ENCODE assay signal across 12 cellular contexts in the genomic region with DNA sequence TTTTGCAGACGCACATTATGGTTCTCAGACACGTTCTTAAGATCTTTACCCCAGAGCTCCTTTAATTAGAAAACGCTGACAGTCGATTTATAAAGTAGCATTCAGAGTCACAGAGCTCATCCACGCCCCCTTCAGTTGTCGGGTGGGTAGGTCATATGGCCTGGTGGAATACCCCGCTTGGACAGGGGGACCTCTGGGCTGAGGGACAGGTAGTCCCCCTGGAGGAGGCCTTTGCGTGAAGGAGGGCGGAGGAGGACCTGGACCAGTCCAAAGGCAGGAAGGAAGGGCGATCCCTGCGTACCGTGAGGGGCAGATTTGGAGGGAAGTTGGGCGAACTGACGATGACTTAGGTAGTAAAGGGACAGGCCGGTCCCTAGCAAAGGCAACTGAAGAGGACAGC. TPM values are rescaled to one million over a fixed set of nuclear protein-coding genes. Genes with fewer than 3 reads are reported as not detected.
DNase-seq lines count a peak whose midpoint lies in the region; TF ChIP-seq lines count a peak whose summit lies in the region.
"Had no signal": no experiment of that assay in that cellular context is flagged by ENCODE, and none has a peak within 500 bp of the region (broad histone marks: within the 10 kb centered on the region; RNA-seq: fewer than 3 reads in every experiment).

No MANE protein-coding gene starts in this region.

- intact Hi-C loops in PC-9 (cut with micrococcal nuclease; ENCODE audit: unreplicated experiment) = loop anchor here (1.0 to 5.0 kb wide), 4 partner anchors 35 to 165 kb away; partner anchors contain the start of genes OPA3, QPCTL and SNRPD2
- intact Hi-C loops in activated T-helper 1 cell treated with anti-CD3 and anti-CD28 coated beads, Interleukin-12 subunit alpha, Interleukin-12 subunit beta, Interleukin-2, Interleukin-4 antibody, amounts not matched to agents 30 ng/mL and 10 ng/mL and 1 ng/mL, durations not matched to agents 14 hours and 24 hours and 36 hours (cut with micrococcal nuclease) = no loop called here
- intact Hi-C loops in thyroid gland (cut with DNase I) = loop anchor here (10.0 kb wide), 1 partner anchor 157 kb away; no protein-coding TSS in a partner anchor

- H4K20me1 ChIP-seq in PC-9 (ENCODE audit: insufficient read depth) = no peaks in the 10 kb centered on the region

- H3F3A ChIP-seq in PC-9 (ENCODE audit: insufficient read depth, low read depth) = peaks cover 61% of the 10 kb centered on the region

- CTCF ChIA-PET in AG04450 (lab: Charles Lee) (interaction anchor here (1.0 kb wide), 1 partner anchor 31 kb away, joined by 6 read pairs; no protein-coding TSS in a partner anchor), PC-9 (lab: Charles Lee) (interaction anchor here (0.9 kb wide), 1 partner anchor 115 kb away, joined by 7 read pairs; no protein-coding TSS in a partner anchor)

- H2AFZ ChIP-seq in PC-9 = no peak overlapping the region

- WGBS in endodermal cell (ENCODE audit: insufficient coverage in 1 of 2, insufficient read length in 1 of 2), 2 experiments = 91 to 96% methylated on average over 15 of the region's 15 CpGs
- WGBS in thyroid gland, 2 donors = 81 to 82% methylated on average over 15 of the region's 15 CpGs

- H3K4me3 Mint-ChIP-seq in endodermal cell = peak overlapping the region; percentile 55
- no peak overlapping the region for H3K4me3 Mint-ChIP-seq in activated T-helper 1 cell treated with anti-CD3 and anti-CD28 coated beads, Interleukin-12 subunit alpha, Interleukin-12 subunit beta, Interleukin-2, Interleukin-4 antibody, amounts not matched to agents 30 ng/mL and 10 ng/mL and 1 ng/mL, durations not matched to agents 14 hours and 24 hours and 36 hours
- H3K4me3 Mint-ChIP-seq: activated CD4-positive, alpha-beta T cell treated with anti-CD3 and anti-CD28 coated beads for 36 hours had no signal

- H3K36me3 ChIP-seq in PC-9 (ENCODE audit: low read depth) (peaks cover 16% of the 10 kb centered on the region; the same call in 1 of the 2 replicates), endodermal cell (ENCODE audit: control insufficient read depth, insufficient read depth, low read length) (peaks cover 63% of the 10 kb centered on the region), mucosa of stomach (ENCODE audit: control insufficient read depth, insufficient read depth, low read length) (peaks cover 16% of the 10 kb centered on the region), MG63 (peaks cover 56% of the 10 kb centered on the region), thyroid gland (peaks cover 0 to 13% of the 10 kb centered on the region in 2 donors)

- no peak overlapping the region for H3K27ac Mint-ChIP-seq in endodermal cell
- no peak overlapping the region for H3K27ac Mint-ChIP-seq in activated T-helper 1 cell treated with anti-CD3 and anti-CD28 coated beads, Interleukin-12 subunit alpha, Interleukin-12 subunit beta, Interleukin-2, Interleukin-4 antibody, amounts not matched to agents 30 ng/mL and 10 ng/mL and 1 ng/mL, durations not matched to agents 14 hours and 24 hours and 36 hours
- H3K27ac Mint-ChIP-seq: activated CD4-positive, alpha-beta T cell treated with anti-CD3 and anti-CD28 coated beads for 36 hours had no signal

- peaks cover 42% of the 10 kb centered on the region for H3K36me3 Mint-ChIP-seq in endodermal cell (ENCODE audit: low read depth)
- H3K36me3 Mint-ChIP-seq in activated T-helper 1 cell treated with anti-CD3 and anti-CD28 coated beads, Interleukin-12 subunit alpha, Interleukin-12 subunit beta, Interleukin-2, Interleukin-4 antibody, amounts not matched to agents 30 ng/mL and 10 ng/mL and 1 ng/mL, durations not matched to agents 14 hours and 24 hours and 36 hours (ENCODE audit: low read depth) = peaks cover 46% of the 10 kb centered on the region

- TF ChIP-seq POLR2A in thyroid gland (IDR thresholded peaks at IDR 0.05) = no peak

- H3K27ac ChIP-seq in AG04450 (ENCODE audit: low read depth, low read length) = peak overlapping the region; percentile 31
- H3K27ac ChIP-seq in PC-9 = peak overlapping the region; percentile 88
- H3K27ac ChIP-seq in endodermal cell (ENCODE audit: low read depth, low read length) = peak overlapping the region; percentile 30
- H3K27ac ChIP-seq in thyroid gland = no peak overlapping the region
- H3K27ac ChIP-seq: parathyroid adenoma had no signal

- H3K9me3 ChIP-seq in AG04450 (ENCODE audit: control insufficient read depth, insufficient read depth, low read length) (peaks cover 17% of the 10 kb centered on the region), PC-9 (ENCODE audit: insufficient read depth, low read depth) (peaks cover 13% of the 10 kb centered on the region), endodermal cell (ENCODE audit: control insufficient read depth, low read length) (peaks cover 11% of the 10 kb centered on the region), mucosa of stomach (ENCODE audit: control insufficient read depth, low read length) (no peaks in the 10 kb centered on the region), MG63 (peaks cover 7% of the 10 kb centered on the region; the same call in 1 of the 2 replicates), thyroid gland (no peaks in the 10 kb centered on the region)

- TF ChIP-seq CTCF in AG04450 (IDR thresholded peaks at IDR 0.05; ENCODE audit: low read depth, low read length) (0 out of 2 replicates have a peak, but pooled peaks have one; percentile 5), PC-9 (conservative IDR thresholded peaks at IDR 0.05) (peak; percentile 45; the same call in 1 of the 2 replicates), endodermal cell (conservative IDR thresholded peaks at IDR 0.05) (peak; percentile 51), thyroid gland (IDR thresholded peaks at IDR 0.05) (no peak)

- peaks cover 14% of the 10 kb centered on the region for H3K9me3 Mint-ChIP-seq in endodermal cell
- no peaks in the 10 kb centered on the region for H3K9me3 Mint-ChIP-seq in activated T-helper 1 cell treated with anti-CD3 and anti-CD28 coated beads, Interleukin-12 subunit alpha, Interleukin-12 subunit beta, Interleukin-2, Interleukin-4 antibody, amounts not matched to agents 30 ng/mL and 10 ng/mL and 1 ng/mL, durations not matched to agents 14 hours and 24 hours and 36 hours

- TSS peak; percentile 90 for BruUV-seq in PC-9 (replicated peaks; lab: Mats Ljungman, UMichigan)

- peaks cover 25% of the 10 kb centered on the region for H3K27me3 Mint-ChIP-seq in endodermal cell (ENCODE audit: insufficient read depth)
- no peaks in the 10 kb centered on the region for H3K27me3 Mint-ChIP-seq in activated T-helper 1 cell treated with anti-CD3 and anti-CD28 coated beads, Interleukin-12 subunit alpha, Interleukin-12 subunit beta, Interleukin-2, Interleukin-4 antibody, amounts not matched to agents 30 ng/mL and 10 ng/mL and 1 ng/mL, durations not matched to agents 14 hours and 24 hours and 36 hours (ENCODE audit: insufficient read depth)

- H3K4me2 ChIP-seq in PC-9 = peak overlapping the region; percentile 97

- no peaks in the 10 kb centered on the region for H3K9me2 ChIP-seq in PC-9 (ENCODE audit: insufficient read depth)

- DNase-seq in AG04450 (ENCODE audit: low read depth, low spot score) (no peak), PC-9 (no peak), endodermal cell (peak; percentile 74), MG63 (no peak), mucosa of gallbladder (ENCODE audit: low spot score) (no peak), thyroid gland (no peak)
- DNase-seq in activated T-helper 1 cell treated with anti-CD3 and anti-CD28 coated beads, Interleukin-12 subunit alpha, Interleukin-12 subunit beta, Interleukin-2, Interleukin-4 antibody, amounts not matched to agents 30 ng/mL and 10 ng/mL and 1 ng/mL, durations not matched to agents 14 hours and 24 hours and 36 hours (ENCODE audit: low spot score) = no peak
- DNase-seq: activated CD4-positive, alpha-beta T cell treated with anti-CD3 and anti-CD28 coated beads for 36 hours; KBM-7; NCI-H2029 had no signal

- no peaks in the 10 kb centered on the region for H3K79me2 ChIP-seq in PC-9 (ENCODE audit: low read depth)
- H3K79me2 ChIP-seq: parathyroid adenoma had no signal

- H3K4me3 ChIP-seq in AG04450 (ENCODE audit: low read depth, low read length) (no peak overlapping the region), PC-9 (peak overlapping the region; percentile 80; the same call in 1 of the 2 replicates), endodermal cell (ENCODE audit: low read length) (no peak overlapping the region), mucosa of stomach (ENCODE audit: low read length) (peak overlapping the region; percentile 22), MG63 (no peak overlapping the region), thyroid gland (replicated peaks in 1 of 3) (no peak overlapping the region)

- H3K9ac ChIP-seq in endodermal cell (ENCODE audit: extremely low read depth, low read length, poor library complexity, severe bottlenecking) (no peak overlapping the region), mucosa of stomach (ENCODE audit: low read length) (no peak overlapping the region)
- H3K9ac ChIP-seq: parathyroid adenoma had no signal

- H3K4me1 ChIP-seq in PC-9 (replicated peaks; ENCODE audit: insufficient read depth) (peaks cover 30% of the 10 kb centered on the region), endodermal cell (ENCODE audit: control insufficient read depth, insufficient read depth, low read length) (no peaks in the 10 kb centered on the region), mucosa of stomach (ENCODE audit: control insufficient read depth, insufficient read depth, low read length) (peaks cover 17% of the 10 kb centered on the region), thyroid gland (peaks cover 10 to 15% of the 10 kb centered on the region in 2 donors)

- POLR2A ChIA-PET in AG04450 (lab: Yijun Ruan, JAX) (interaction anchor here (0.7 to 1.7 kb wide), 2 partner anchors 19 to 49 kb away, joined by 3 to 4 read pairs; no protein-coding TSS in a partner anchor), PC-9 (lab: Charles Lee; ENCODE audit: unreplicated experiment) (interaction anchor here (0.6 kb wide), 1 partner anchor 49 kb away, joined by 4 read pairs; no protein-coding TSS in a partner anchor)

- peaks cover 4% of the 10 kb centered on the region for H3K4me1 Mint-ChIP-seq in endodermal cell
- H3K4me1 Mint-ChIP-seq in activated T-helper 1 cell treated with anti-CD3 and anti-CD28 coated beads, Interleukin-12 subunit alpha, Interleukin-12 subunit beta, Interleukin-2, Interleukin-4 antibody, amounts not matched to agents 30 ng/mL and 10 ng/mL and 1 ng/mL, durations not matched to agents 14 hours and 24 hours and 36 hours (ENCODE audit: low read depth) = peaks cover 14% of the 10 kb centered on the region

- no peaks in the 10 kb centered on the region for H3K27me3 ChIP-seq in AG04450 (ENCODE audit: control insufficient read depth, insufficient read depth, low read length)
- no peaks in the 10 kb centered on the region for H3K27me3 ChIP-seq in PC-9 (ENCODE audit: insufficient read depth, low read depth)
- H3K27me3 ChIP-seq in endodermal cell (ENCODE audit: control insufficient read depth, insufficient read depth, low read length, poor library complexity, severe bottlenecking) = no peaks in the 10 kb centered on the region
- no peaks in the 10 kb centered on the region for H3K27me3 ChIP-seq in mucosa of stomach (ENCODE audit: control insufficient read depth, insufficient read depth, low read length)
- no peaks in the 10 kb centered on the region for H3K27me3 ChIP-seq in MG63
- no peaks in the 10 kb centered on the region for H3K27me3 ChIP-seq in thyroid gland

RNA-seq across cellular contexts. Expression of gene VASP, which starts 20.5 kb away (rescaled TPM):
- polyA plus RNA-seq in AG04450 (2011; rRNA removed) = 49.6 and 60.8 TPM in 2 replicates
- 55.6 and 60.8 TPM in 2 replicates for polyA minus RNA-seq in AG04450 (2011; rRNA and poly(A)+ RNA removed)
- total RNA-seq in PC-9 (2021) (123 and 155 TPM in 2 replicates), endodermal cell (100 to 1,000 TPM; 134 to 144 TPM), mucosa of gallbladder (137 TPM), thyroid gland (10 to 100 TPM; 34.3 to 50.8 (median 45.1) TPM)
- 54.2 TPM for polyA plus RNA-seq in endodermal cell (2013, experiment 1 of 2)
- polyA plus RNA-seq in endodermal cell (2013, experiment 2 of 2) = 55.2 TPM
- total RNA-seq in MG63 (2014; rRNA removed; shearing (Covaris generic); ENCODE audit: low replicate concordance) = 129 and 196 TPM in 2 replicates
- 234 and 235 TPM in 2 replicates for total RNA-seq in activated T-helper 1 cell treated with anti-CD3 and anti-CD28 coated beads, Interleukin-12 subunit alpha, Interleukin-12 subunit beta, Interleukin-2, Interleukin-4 antibody, amounts not matched to agents 30 ng/mL and 10 ng/mL and 1 ng/mL, durations not matched to agents 14 hours and 24 hours and 36 hours

RNA-seq across cellular contexts. Expression of gene PPM1N, which starts 29.5 kb away (rescaled TPM):
- 1.5 and 1.8 TPM in 2 replicates for polyA plus RNA-seq in AG04450 (2011; rRNA removed)
- polyA minus RNA-seq in AG04450 (2011; rRNA and poly(A)+ RNA removed) = not detected in 2 replicates
- total RNA-seq in PC-9 (2021) = 5.0 and 9.5 TPM in 2 replicates
- total RNA-seq in endodermal cell = 1 to 10 TPM; 3.2 to 3.5 TPM
- polyA plus RNA-seq in endodermal cell (2013, experiment 1 of 2) = 2.6 TPM
- polyA plus RNA-seq in endodermal cell (2013, experiment 2 of 2) = 1.9 TPM
- total RNA-seq in MG63 (2014; rRNA removed; shearing (Covaris generic); ENCODE audit: low replicate concordance) = 6.6 TPM in 1 of 2 replicates, not detected in the other
- 2.2 TPM for total RNA-seq in mucosa of gallbladder
- 1.0 and 1.3 TPM in 2 replicates for total RNA-seq in activated T-helper 1 cell treated with anti-CD3 and anti-CD28 coated beads, Interleukin-12 subunit alpha, Interleukin-12 subunit beta, Interleukin-2, Interleukin-4 antibody, amounts not matched to agents 30 ng/mL and 10 ng/mL and 1 ng/mL, durations not matched to agents 14 hours and 24 hours and 36 hours
- total RNA-seq in thyroid gland = 1 to 10 TPM in 1 of 4 donors, under 1 TPM in 1, not detected in 2; 0.73 to 1.1 TPM

RNA-seq across cellular contexts. Expression of gene RTN2, which starts 30.9 kb away (rescaled TPM):
- polyA plus RNA-seq in AG04450 (2011; rRNA removed) = 13.6 and 15.5 TPM in 2 replicates
- 9.9 and 17.8 TPM in 2 replicates for polyA minus RNA-seq in AG04450 (2011; rRNA and poly(A)+ RNA removed)
- total RNA-seq in PC-9 (2021) = 49.6 and 50.1 TPM in 2 replicates
- 10 to 100 TPM; 15.7 to 18.5 TPM for total RNA-seq in endodermal cell
- polyA plus RNA-seq in endodermal cell (2013, experiment 1 of 2) = 23.8 TPM
- 25.9 TPM for polyA plus RNA-seq in endodermal cell (2013, experiment 2 of 2)
- 4.9 and 6.1 TPM in 2 replicates for total RNA-seq in MG63 (2014; rRNA removed; shearing (Covaris generic); ENCODE audit: low replicate concordance)
- total RNA-seq in mucosa of gallbladder = 10.7 TPM
- 3.0 and 4.1 TPM in 2 replicates for total RNA-seq in activated T-helper 1 cell treated with anti-CD3 and anti-CD28 coated beads, Interleukin-12 subunit alpha, Interleukin-12 subunit beta, Interleukin-2, Interleukin-4 antibody, amounts not matched to agents 30 ng/mL and 10 ng/mL and 1 ng/mL, durations not matched to agents 14 hours and 24 hours and 36 hours
- total RNA-seq in thyroid gland = 1 to 10 TPM; 1.8 to 7.3 (median 4.6) TPM

RNA-seq across cellular contexts. Expression of gene OPA3, which starts 56.9 kb away (rescaled TPM):
- 12.2 and 13.3 TPM in 2 replicates for polyA plus RNA-seq in AG04450 (2011; rRNA removed)
- 8.7 and 14.2 TPM in 2 replicates for polyA minus RNA-seq in AG04450 (2011; rRNA and poly(A)+ RNA removed)
- total RNA-seq in PC-9 (2021) = 10.8 and 15.2 TPM in 2 replicates
- 10 to 100 TPM; 12.9 to 15.4 TPM for total RNA-seq in endodermal cell
- 9.3 TPM for polyA plus RNA-seq in endodermal cell (2013, experiment 1 of 2)
- 10.7 TPM for polyA plus RNA-seq in endodermal cell (2013, experiment 2 of 2)
- 21.2 and 28.7 TPM in 2 replicates for total RNA-seq in MG63 (2014; rRNA removed; shearing (Covaris generic); ENCODE audit: low replicate concordance)
- 11.5 TPM for total RNA-seq in mucosa of gallbladder
- total RNA-seq in activated T-helper 1 cell treated with anti-CD3 and anti-CD28 coated beads, Interleukin-12 subunit alpha, Interleukin-12 subunit beta, Interleukin-2, Interleukin-4 antibody, amounts not matched to agents 30 ng/mL and 10 ng/mL and 1 ng/mL, durations not matched to agents 14 hours and 24 hours and 36 hours = 12.1 and 16.2 TPM in 2 replicates
- 10 to 100 TPM in 3 of 4 donors, 1 to 10 TPM in 1; 5.4 to 30.8 (median 17.0) TPM for total RNA-seq in thyroid gland

RNA-seq across cellular contexts. Expression of gene FOSB, which starts 59.9 kb away (rescaled TPM):
- polyA plus RNA-seq in AG04450 (2011; rRNA removed) = 1.3 and 1.7 TPM in 2 replicates
- 12.2 and 19.2 TPM in 2 replicates for polyA minus RNA-seq in AG04450 (2011; rRNA and poly(A)+ RNA removed)
- 7.9 and 16.5 TPM in 2 replicates for total RNA-seq in PC-9 (2021)
- total RNA-seq in endodermal cell = 1 to 10 TPM; 1.6 to 3.0 TPM
- 1.6 TPM for polyA plus RNA-seq in endodermal cell (2013, experiment 1 of 2)
- 1.4 TPM for polyA plus RNA-seq in endodermal cell (2013, experiment 2 of 2)
- 0.33 TPM in 1 of 2 replicates, not detected in the other for total RNA-seq in MG63 (2014; rRNA removed; shearing (Covaris generic); ENCODE audit: low replicate concordance)
- 7.2 TPM for total RNA-seq in mucosa of gallbladder
- 16.8 and 17.2 TPM in 2 replicates for total RNA-seq in activated T-helper 1 cell treated with anti-CD3 and anti-CD28 coated beads, Interleukin-12 subunit alpha, Interleukin-12 subunit beta, Interleukin-2, Interleukin-4 antibody, amounts not matched to agents 30 ng/mL and 10 ng/mL and 1 ng/mL, durations not matched to agents 14 hours and 24 hours and 36 hours
- 1 to 10 TPM; 1.6 to 3.3 (median 2.4) TPM for total RNA-seq in thyroid gland

Comparison
In these comparisons a context has a peak if more than half of its experiments do, and no peak if none do; other contexts are left out.
1. H3K27ac ChIP-seq: peak in AG04450 (single experiment), PC-9 (single experiment) and endodermal cell (single experiment); none in thyroid gland (0 of 3).
2. H3K4me3 ChIP-seq: peak in PC-9 (single experiment) and mucosa of stomach (single experiment); none in AG04450 (single experiment), endodermal cell (single experiment), MG63 (single experiment) and thyroid gland (0 of 3).
3. CTCF ChIP-seq: peak in AG04450 (single experiment), PC-9 (single experiment) and endodermal cell (single experiment); none in thyroid gland (0 of 6).